Comparison of ENCODE assay signal across 14 cellular contexts in the genomic region with DNA sequence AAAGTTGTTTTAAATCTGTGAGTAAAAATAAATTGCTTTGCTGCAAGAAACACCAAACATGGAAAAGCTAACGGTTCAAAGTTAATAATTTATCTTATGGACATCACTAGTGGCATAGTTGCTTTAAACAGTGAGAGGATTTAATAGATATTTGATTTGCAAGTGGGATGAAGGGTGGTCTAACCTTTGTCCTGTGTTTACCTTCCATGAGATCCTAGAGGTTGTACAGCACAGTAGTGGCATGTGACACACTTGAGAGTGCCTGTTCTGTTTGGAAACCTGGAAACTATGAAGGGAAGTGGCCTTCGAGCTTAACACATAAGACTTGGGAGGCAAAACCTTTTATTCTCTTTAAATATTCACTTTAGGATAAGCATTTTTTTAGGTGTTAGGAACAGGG. TPM values are rescaled to one million over a fixed set of nuclear protein-coding genes. Genes with fewer than 3 reads are reported as not detected.
"Had no signal": no experiment of that assay in that cellular context is flagged by ENCODE, and none has a peak within 500 bp of the region (broad histone marks: within the 10 kb centered on the region; RNA-seq: fewer than 3 reads in every experiment).

No MANE protein-coding gene starts in this region.

- H3K27ac ChIP-seq: cardiac muscle cell, prostate gland, spleen, VCaP had no signal

- H3K36me3 ChIP-seq: cardiac muscle cell, prostate gland, spleen had no signal

- H3K9me3 ChIP-seq: prostate gland, spleen had no signal

- H3K27me3 ChIP-seq: cardiac muscle cell, spleen had no signal

- H3K4me3 ChIP-seq: cardiac muscle cell, prostate gland, spleen had no signal

- ATAC-seq: activated CD8-positive, alpha-beta memory T cell treated with anti-CD3 and anti-CD28 coated beads, Interleukin-2, amount 10 ng/mL, durations not matched to agents 7 days and 5 days; sciatic nerve; stimulated activated naive CD8-positive, alpha-beta T cell treated with anti-CD3 and anti-CD28 coated beads, Interleukin-15, amount 100 ng/mL, for 72 hours had no signal

- H3K4me1 ChIP-seq: spleen had no signal

- DNase-seq: activated CD4-positive, alpha-beta T cell treated with anti-CD3 and anti-CD28 coated beads for 1 hour; activated CD4-positive, alpha-beta T cell treated with anti-CD3 and anti-CD28 coated beads, Interleukin-2, amount 50 U/mL, for 4 hours; activated CD8-positive, alpha-beta memory T cell treated with anti-CD3 and anti-CD28 coated beads, Interleukin-2, amount 10 ng/mL, durations not matched to agents 7 days and 5 days; activated naive CD4-positive, alpha-beta T cell treated with anti-CD3 and anti-CD28 coated beads, Interleukin-2, amount 10 ng/mL, durations not matched to agents 7 days and 5 days; activated T-cell treated with anti-CD3 and anti-CD28 coated beads, Interleukin-2, amount 50 U/mL, for 1 hour; hippocampal formation; spleen; stimulated activated naive CD8-positive, alpha-beta T cell treated with anti-CD3 and anti-CD28 coated beads, Interleukin-15, amount 100 ng/mL, for 72 hours had no signal

RNA-seq across cellular contexts. Expression of a gene that starts 16.0 kb away (rescaled TPM):
- total RNA-seq: activated CD8-positive, alpha-beta memory T cell treated with anti-CD3 and anti-CD28 coated beads, Interleukin-2, amount 10 ng/mL, durations not matched to agents 7 days and 5 days; activated T-helper 2 cell treated with anti-CD3 and anti-CD28 coated beads, Interferon-gamma antibody, Interleukin-2, Interleukin-4, amounts not matched to agents 10 μg/mL and 5 μg/mL and 100 μg/mL, durations not matched to agents 14 hours and 24 hours and 36 hours; T-helper 1 cell treated with Interleukin-12 subunit alpha and Interleukin-12 subunit beta and Interleukin-4 antibody, amounts not matched to agents 30 ng/mL and 1 ng/mL, for 36 hours had no signal
